ENCODE assay signal across 1 cellular context in the genomic region with DNA sequence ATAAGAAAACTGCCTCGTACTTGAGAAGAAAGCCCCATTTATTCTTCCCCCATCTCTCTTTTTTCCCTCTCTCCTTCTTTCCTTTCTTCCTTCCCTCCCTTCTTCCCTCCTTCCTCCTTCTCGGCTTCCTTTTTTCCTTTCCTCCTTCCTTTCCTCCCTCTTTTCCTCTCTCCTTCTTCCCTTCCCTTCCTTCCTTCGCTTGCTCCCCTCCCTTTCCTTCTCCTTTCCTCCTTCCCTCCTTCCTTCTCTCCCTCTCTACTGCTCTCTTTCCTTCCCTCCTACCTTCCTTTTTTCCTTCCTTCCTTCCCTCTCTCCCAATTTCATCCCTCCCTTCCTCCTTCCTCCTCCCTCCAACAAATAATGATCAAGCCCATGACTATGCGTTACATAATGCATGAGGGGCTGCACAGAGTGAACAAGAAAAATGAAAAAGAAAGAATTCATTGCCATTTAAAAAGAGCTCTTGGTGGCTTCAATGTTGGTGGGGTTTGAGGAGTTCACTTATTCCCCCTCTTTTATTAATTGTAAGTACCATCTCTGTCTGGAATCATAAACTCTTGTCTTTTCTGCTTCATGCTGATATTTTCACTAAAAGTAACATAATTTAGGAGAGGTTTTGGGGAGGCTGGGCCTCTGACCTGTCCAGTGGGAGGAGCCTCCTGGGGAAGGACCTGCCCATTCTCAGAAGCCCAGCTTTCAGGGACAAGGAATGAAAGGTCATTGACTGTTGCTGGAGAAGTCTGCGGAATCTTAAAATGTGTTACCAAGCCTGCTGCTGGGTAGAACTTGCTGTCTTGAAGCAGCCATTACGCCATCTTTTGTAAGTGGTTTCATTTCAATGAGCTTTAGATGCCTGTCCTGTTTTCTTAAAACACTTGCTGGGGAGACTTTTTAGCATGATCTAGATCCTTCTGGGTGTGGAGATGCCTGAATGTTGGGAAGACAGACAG.
TF ChIP-seq lines count a peak whose summit lies in the region.

No MANE protein-coding gene starts in this region.

TF ChIP-seq in IMR-90, 13 proteins besides CTCF, POLR2A, EP300 and RAD21 (continued from another document):
- no peak for TF ChIP-seq CHD1 (IDR thresholded peaks at IDR 0.05; ENCODE audit: low read depth, low read length)
- no peak for TF ChIP-seq MAFK (IDR thresholded peaks at IDR 0.05; ENCODE audit: low read depth, low read length)
- TF ChIP-seq MAZ (IDR thresholded peaks at IDR 0.05; ENCODE audit: borderline replicate concordance, low read depth, low read length) = no peak
- TF ChIP-seq NFE2L2 (IDR thresholded peaks at IDR 0.05; ENCODE audit: low read depth, low read length) = no peak
- TF ChIP-seq FOS (IDR thresholded peaks at IDR 0.05; ENCODE audit: low read depth, low read length) = no peak
- TF ChIP-seq USF2 (IDR thresholded peaks at IDR 0.05; ENCODE audit: low read depth, low read length) = no peak
- no peak for TF ChIP-seq RFX5 (IDR thresholded peaks at IDR 0.05; ENCODE audit: low read depth, low read length)
TF ChIP-seq in IMR-90: peak in this region for 0.
